ENCODE assay signal across 8 cellular contexts in genomic region chr15:38072507-38073277, GRCh38.
A peak's percentile ranks its signal among the peaks of the same experiment; 100 is the strongest.
DNase-seq lines count a peak whose midpoint lies in the region; ATAC-seq and TF ChIP-seq lines count a peak whose summit lies in the region.

No MANE protein-coding gene starts in this region.

- H3K4me1 ChIP-seq in CD4-positive, CD25-positive, alpha-beta regulatory T cell (ENCODE audit: control insufficient read depth, insufficient read depth, low read length, poor library complexity, severe bottlenecking) = peaks cover 31% of the 10 kb centered on the region

- H3K27me3 ChIP-seq in CD4-positive, CD25-positive, alpha-beta regulatory T cell (ENCODE audit: control insufficient read depth, insufficient read depth, low read length) = peaks cover 5% of the 10 kb centered on the region

- no peaks in the 10 kb centered on the region for H3K36me3 ChIP-seq in CD4-positive, CD25-positive, alpha-beta regulatory T cell (ENCODE audit: control insufficient read depth, insufficient read depth, low read length)

- H3K27me3 Mint-ChIP-seq in CD4-positive, CD25-positive, alpha-beta regulatory T cell = no peaks in the 10 kb centered on the region
- no peaks in the 10 kb centered on the region for H3K27me3 Mint-ChIP-seq in osteocyte (ENCODE audit: unreplicated experiment)

- peak; percentile 50 to 56 for ATAC-seq in CD4-positive, CD25-positive, alpha-beta regulatory T cell (ENCODE audit: low read depth in 2 of 2)
- ATAC-seq in GM18873 (IDR thresholded peaks at IDR 0.05; ENCODE audit: low FRiP score, unreplicated experiment) (peak; percentile 56), HG03064 (IDR thresholded peaks at IDR 0.05; ENCODE audit: low read depth, unreplicated experiment) (peak; percentile 55), left cardiac atrium (peak; percentile 88 to 94)

- H3K27ac ChIP-seq in CD4-positive, CD25-positive, alpha-beta regulatory T cell (ENCODE audit: insufficient read depth, low read length, poor library complexity, severe bottlenecking) = peak overlapping the region; percentile 20
- peak overlapping the region; percentile 85 for H3K27ac ChIP-seq in angular gyrus (ENCODE audit: low read depth, low read length)

- peak; percentile 34 for TF ChIP-seq CTCF in osteocyte (IDR thresholded peaks at IDR 0.05)

- peak in 2 of 3 donors; percentile 32 to 52 for DNase-seq in CD4-positive, CD25-positive, alpha-beta regulatory T cell
- DNase-seq in NCI-H526 treated with DMSO at 0.1 percent for 48 hours (lab: John Stamatoyannopoulos, UW) (peak; percentile 85), left cardiac atrium (peak; percentile 75), osteocyte (ENCODE audit: extremely low spot score, unreplicated experiment) (peak; percentile 90), NCI-H1436 treated with DMSO at 0.1 percent for 48 hours (lab: John Stamatoyannopoulos, UW) (no peak)

- no peaks in the 10 kb centered on the region for H3K36me3 Mint-ChIP-seq in CD4-positive, CD25-positive, alpha-beta regulatory T cell
- no peaks in the 10 kb centered on the region for H3K36me3 Mint-ChIP-seq in osteocyte (ENCODE audit: unreplicated experiment)

- H3K9me3 ChIP-seq in CD4-positive, CD25-positive, alpha-beta regulatory T cell (ENCODE audit: control insufficient read depth in 2 of 2, low read length in 2 of 2) = no peaks in the 10 kb centered on the region

- peak overlapping the region; percentile 75 to 93 (median 82) for H3K4me3 Mint-ChIP-seq in CD4-positive, CD25-positive, alpha-beta regulatory T cell
- H3K4me3 Mint-ChIP-seq in osteocyte (ENCODE audit: unreplicated experiment) = peak overlapping the region; percentile 77

- H3K9me3 Mint-ChIP-seq in CD4-positive, CD25-positive, alpha-beta regulatory T cell = peaks cover 0 to 2% (median 0%) of the 10 kb centered on the region in 7 donors
- no peaks in the 10 kb centered on the region for H3K9me3 Mint-ChIP-seq in osteocyte (ENCODE audit: unreplicated experiment)

- peak overlapping the region; percentile 67 for H3K4me3 ChIP-seq in CD4-positive, CD25-positive, alpha-beta regulatory T cell (ENCODE audit: low read depth, low read length)

- peak overlapping the region in 1 of 3 donors; percentile 38 for H3K27ac Mint-ChIP-seq in CD4-positive, CD25-positive, alpha-beta regulatory T cell
- peak overlapping the region; percentile 99 for H3K27ac Mint-ChIP-seq in osteocyte (ENCODE audit: unreplicated experiment)

- intact Hi-C loops in left cardiac atrium (cut with DNase I) = loop anchor here in 1 of 2 donors (5.0 kb wide), 1 partner anchor 180 kb away; the partner anchor contains the start of gene SPRED1

- peaks cover 13 to 39% (median 25%) of the 10 kb centered on the region in 4 donors for H3K4me1 Mint-ChIP-seq in CD4-positive, CD25-positive, alpha-beta regulatory T cell
- peaks cover 54% of the 10 kb centered on the region for H3K4me1 Mint-ChIP-seq in osteocyte (ENCODE audit: unreplicated experiment)
